9 cellular contexts compared by ENCODE assay signal in the genomic region with DNA sequence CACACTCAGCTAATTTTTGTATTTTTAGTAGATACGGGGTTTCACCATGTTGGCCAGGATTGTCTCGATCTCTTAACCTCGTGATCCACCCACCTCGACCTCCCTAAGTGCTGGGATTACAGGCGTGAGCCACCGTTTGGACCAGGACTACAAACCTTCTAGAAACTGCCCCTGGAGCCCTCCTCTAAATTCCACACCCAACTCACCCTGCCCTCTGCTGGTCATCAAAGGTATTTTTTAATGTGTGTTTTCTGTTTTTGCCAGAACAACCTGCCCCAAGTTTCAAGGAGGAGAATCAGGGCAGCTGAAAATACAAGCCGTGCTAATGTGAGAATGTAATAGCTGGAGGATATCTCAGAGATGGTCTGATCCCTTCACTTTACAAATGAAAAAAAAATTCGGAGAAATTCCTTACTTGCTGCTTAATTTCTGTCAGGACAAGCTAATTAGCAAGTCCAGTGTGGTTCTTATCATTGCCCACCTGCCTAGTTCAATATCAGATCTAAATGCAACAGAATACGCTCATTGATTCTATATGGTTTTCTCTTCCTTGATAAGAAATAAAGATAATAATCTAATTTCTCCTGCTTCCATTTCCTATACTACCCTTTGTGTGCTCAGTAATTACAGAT. TPM values are rescaled to one million over a fixed set of nuclear protein-coding genes. Genes with fewer than 3 reads are reported as not detected.
A peak's percentile ranks its signal among the peaks of the same experiment; 100 is the strongest.
DNase-seq lines count a peak whose midpoint lies in the region; ATAC-seq, FAIRE-seq and TF ChIP-seq lines count a peak whose summit lies in the region.
"Had no signal": no experiment of that assay in that cellular context is flagged by ENCODE, and none has a peak within 500 bp of the region (broad histone marks: within the 10 kb centered on the region; RNA-seq: fewer than 3 reads in every experiment).

No MANE protein-coding gene starts in this region.

- peak; percentile 67 for TF ChIP-seq RAD21 in GM12878 (IDR thresholded peaks at IDR 0.05; ENCODE audit: insufficient read depth, low read depth, low read length)

- H3K36me3 ChIP-seq in GM12878 (ENCODE audit: control insufficient read depth in 2 of 2, insufficient read depth in 2 of 2, low read length in 1 of 2) (no peaks in the 10 kb centered on the region), testis (ENCODE audit: low read depth, missing control alignments) (no peaks in the 10 kb centered on the region)
- H3K36me3 ChIP-seq: BLaER1 had no signal

- POLR2A ChIA-PET in GM12878 (lab: Charles Lee), result no interaction called here

- H3K4me3 ChIP-seq in HFF-Myc (replicated peaks; ENCODE audit: low read depth, low read length), result no peak overlapping the region
- H3K4me3 ChIP-seq in GM12878, result no peak overlapping the region
- H3K4me3 ChIP-seq in testis, result no peak overlapping the region
- H3K4me3 ChIP-seq: BLaER1 had no signal

- RAD21 ChIA-PET in GM12878 (lab: Charles Lee; ENCODE audit: unreplicated experiment), result interaction anchor here (0.9 to 2.2 kb wide), 4 partner anchors 142 to 371 kb away, joined by 3 to 10 read pairs (median 3); no protein-coding TSS in a partner anchor

- H3K27me3 ChIP-seq in GM12878 (replicated peaks in 1 of 2; ENCODE audit: control insufficient read depth in 2 of 2, insufficient read depth in 2 of 2, low read length in 1 of 2), result peaks cover 8 to 10% of the 10 kb centered on the region in 2 experiments; a peak in 3 of 4 replicates
- no peaks in the 10 kb centered on the region for H3K27me3 ChIP-seq in testis

- ATAC-seq in GM12878, result peak; percentile 78
- peak; percentile 45 for ATAC-seq in left colon
- no peak for ATAC-seq in GM19455 (IDR thresholded peaks at IDR 0.05; ENCODE audit: unreplicated experiment)

- BruUV-seq in GM12878 (replicated peaks; lab: Mats Ljungman, UMichigan), result no TSS peak

- H4K20me1 ChIP-seq in GM12878 (ENCODE audit: control insufficient read depth, insufficient read depth), result no peaks in the 10 kb centered on the region
- H4K20me1 ChIP-seq: BLaER1 had no signal

- in situ Hi-C loops in GM12878 (cut with MboI), result loop anchor here (10.0 kb wide), 1 partner anchor 291 kb away; no protein-coding TSS in a partner anchor

- under 1% methylated on average over 9 of the region's 9 CpGs for WGBS in GM12878 (ENCODE audit: insufficient coverage, insufficient replicate concordance, low lambda C conversion rate, missing lambda C conversion rate)
- 34 to 41% methylated on average over 9 of the region's 9 CpGs for WGBS in testis, 2 donors

- no peak for TF ChIP-seq EP300 in GM12878 (IDR thresholded peaks at IDR 0.05; ENCODE audit: borderline replicate concordance in 1 of 2, control insufficient read depth in 1 of 2, low read depth in 2 of 2, low read length in 2 of 2)

- DNase-seq in NCI-H1105 treated with DMSO at 0.1 percent for 48 hours (lab: John Stamatoyannopoulos, UW), result peak; percentile 20
- DNase-seq in NCI-H1105 (lab: John Stamatoyannopoulos, UW), result no peak
- DNase-seq in HFF-Myc (ENCODE audit: extremely low read depth, low read depth), result peak; percentile 5
- DNase-seq in NOMO-1 treated with DMSO at 0.1 percent for 48 hours (lab: John Stamatoyannopoulos, UW; ENCODE audit: unreplicated experiment), result peak; percentile 49
- DNase-seq in GM12878 (ENCODE audit: low read depth, low spot score), result no peak
- DNase-seq in left colon, result peak in 1 of 2 donors; percentile 11
- DNase-seq in testis, result peak; percentile 36

- H3K4me2 ChIP-seq in GM12878 (ENCODE audit: control insufficient read depth, insufficient read depth), result no peak overlapping the region
- H3K4me2 ChIP-seq: BLaER1 had no signal

- CTCF ChIA-PET in GM12878 (lab: Yijun Ruan, JAX), result interaction anchor here (0.6 to 4.1 kb wide), 31 partner anchors 8 to 1972 kb away, joined by 3 to 37 read pairs (median 3); no protein-coding TSS in a partner anchor

- TF ChIP-seq POLR2A in GM12878 (IDR thresholded peaks at IDR 0.05; ENCODE audit: low read depth, low read length) (no peak), testis (IDR thresholded peaks at IDR 0.05) (no peak)

- H3K79me2 ChIP-seq in GM12878 (ENCODE audit: control insufficient read depth, insufficient read depth, low read length), result no peaks in the 10 kb centered on the region

- TF ChIP-seq CTCF in HFF-Myc (IDR thresholded peaks at IDR 0.05; ENCODE audit: low read depth, low read length, missing control alignments), result peak; percentile 54
- TF ChIP-seq CTCF in GM12878 (IDR thresholded peaks at IDR 0.05 in 2 of 3, conservative IDR thresholded peaks at IDR 0.05 in 1 of 3; ENCODE audit: control insufficient read depth in 2 of 3, extremely low read depth in 1 of 3, insufficient read depth in 1 of 3, low read depth in 3 of 3, low read length in 3 of 3), result peak; percentile 57 to 65 (median 62); a peak in 5 of 6 replicates
- TF ChIP-seq CTCF in testis (IDR thresholded peaks at IDR 0.05), result peak; percentile 39 to 68 (median 65)

- intact Hi-C loops in GM12878 (cut with micrococcal nuclease; ENCODE audit: unreplicated experiment) (loop anchor here (1.0 to 10.0 kb wide), 3 partner anchors 141 to 379 kb away; no protein-coding TSS in a partner anchor), left colon (cut with DNase I, micrococcal nuclease) (no loop called here), testis (cut with DNase I; ENCODE audit: low total_unique reads) (no loop called here)

- no peak overlapping the region for H2AFZ ChIP-seq in GM12878 (ENCODE audit: control insufficient read depth, low read depth, low read length)

- FAIRE-seq in GM12878 (lab: Jason Lieb, UNC), result no peak

- H3K27ac ChIP-seq in GM12878 (ENCODE audit: control insufficient read depth, insufficient read depth) (no peak overlapping the region), testis (no peak overlapping the region)
- H3K27ac ChIP-seq: BLaER1 had no signal

- H3K4me1 ChIP-seq in GM12878 (ENCODE audit: control insufficient read depth, insufficient read depth, low read length), result no peaks in the 10 kb centered on the region
- no peaks in the 10 kb centered on the region for H3K4me1 ChIP-seq in testis
- H3K4me1 ChIP-seq: BLaER1 had no signal

- SMC1A ChIA-PET in GM12878 (lab: Charles Lee; ENCODE audit: uncharacterized antibody, unreplicated experiment), result interaction anchor here (1.6 to 2.4 kb wide), 4 partner anchors 9 to 291 kb away, joined by 3 to 8 read pairs (median 5); no protein-coding TSS in a partner anchor

- H3K9me3 ChIP-seq in GM12878 (replicated peaks; ENCODE audit: control insufficient read depth, insufficient read depth, low read length) (no peaks in the 10 kb centered on the region), testis (no peaks in the 10 kb centered on the region)

- no peak overlapping the region for H3K9ac ChIP-seq in GM12878 (ENCODE audit: control insufficient read depth, insufficient read depth, low read length)
- H3K9ac ChIP-seq: BLaER1 had no signal

TF ChIP-seq in GM12878, 131 proteins besides CTCF, POLR2A, EP300 and RAD21:
- TF ChIP-seq POLR2AphosphoS2 (IDR thresholded peaks at IDR 0.05; ENCODE audit: low read depth, low read length) (no peak), ZZZ3 (IDR thresholded peaks at IDR 0.05; ENCODE audit: control insufficient read depth, insufficient read length, low read depth) (no peak), SMC3 (IDR thresholded peaks at IDR 0.05; ENCODE audit: borderline replicate concordance, low read length) (peak; percentile 51; the same call in 1 of the 2 replicates)

RNA-seq across cellular contexts. Expression of a gene that starts 4.1 kb away (rescaled TPM):
- total RNA-seq in GM12878 (2013; cell fraction: nucleolus; rRNA removed), result not detected in 2 replicates
- total RNA-seq in GM12878 (2014; rRNA removed), result 0.05 TPM in 1 of 2 replicates, not detected in the other
- total RNA-seq in GM12878 (2014; rRNA removed; fragmentation: Illumina TruSeq; extraction: Trizol), result not detected in 2 replicates
- not detected in 2 replicates for total RNA-seq in GM12878 (2021)
- not detected for polyA plus RNA-seq in GM12878 (2011; ENCODE audit: low read depth)
- 0.01 and 0.04 TPM in 2 replicates for polyA plus RNA-seq in GM12878 (2011; rRNA removed)
- 0.03 TPM in 1 of 2 replicates, not detected in the other for polyA plus RNA-seq in GM12878 (2011; cell fraction: cytosol; rRNA removed)
- 0.03 and 0.04 TPM in 2 replicates for polyA plus RNA-seq in GM12878 (2011; cell fraction: nucleus; rRNA removed)
- 0.01 TPM in 1 of 2 replicates, not detected in the other for polyA plus RNA-seq in GM12878 (2012)
- polyA plus RNA-seq in GM12878 (2014; fragmentation: Illumina TruSeq; extraction: Trizol), result 0.01 TPM in 1 of 2 replicates, not detected in the other
- not detected for polyA plus RNA-seq in GM12878 (2014; fragmentation: Nextera tagmentation; extraction: Ambion mirVana)
- polyA plus RNA-seq in GM12878 (2014; rRNA removed), result 0.04 and 0.06 TPM in 2 replicates
- polyA plus RNA-seq in GM12878 (2016; fragmentation: Nextera tagmentation; extraction: Ambion mirVana), result not detected
- 0.07 TPM in 1 of 2 replicates, not detected in the other for polyA minus RNA-seq in GM12878 (2011; rRNA and poly(A)+ RNA removed)
- not detected in 2 replicates for polyA minus RNA-seq in GM12878 (2011; cell fraction: cytosol; rRNA and poly(A)+ RNA removed)
- polyA minus RNA-seq in GM12878 (2011; cell fraction: nucleus; rRNA and poly(A)+ RNA removed), result not detected in 2 replicates
- total RNA-seq in left colon, result under 1 TPM; 0.42 to 0.49 TPM
- 10 to 100 TPM; 14.2 to 16.5 TPM for total RNA-seq in testis
- polyA plus RNA-seq in testis (ENCODE audit: insufficient read depth, low read depth, low replicate concordance), result 38.3 TPM

Comparison
In these comparisons a context has a peak if more than half of its experiments do, and no peak if none do; other contexts are left out.
1. DNase-seq: peak in NCI-H1105 treated with DMSO at 0.1 percent for 48 hours (single experiment), HFF-Myc (single experiment), NOMO-1 treated with DMSO at 0.1 percent for 48 hours (single experiment) and testis (single experiment); none in NCI-H1105 (single experiment) and GM12878 (single experiment).
2. RNA of a gene that starts 4.1 kb away (total RNA-seq): 14.2 to 16.5 TPM in testis; 0.42 to 0.49 TPM in left colon and 0.05 TPM in GM12878; every median in the first group is over 10 times any median in the second.
3. Peak in every context shown above with its lines, with median percentiles within 50 percentile points of each other: CTCF ChIP-seq.